In genomic region chr1:181190362-181191035, GRCh38 we compare ENCODE assay signal across 8 cellular contexts.
A peak's percentile ranks its signal among the peaks of the same experiment; 100 is the strongest.
DNase-seq lines count a peak whose midpoint lies in the region; TF ChIP-seq lines count a peak whose summit lies in the region.

No MANE protein-coding gene starts in this region.

- TF ChIP-seq CTCF in Caco-2 (IDR thresholded peaks at IDR 0.05; ENCODE audit: insufficient read depth in 1 of 2, low read depth in 1 of 2, low read length in 1 of 2, severe bottlenecking in 1 of 2, unreplicated experiment in 1 of 2) (no peak), H9 (conservative IDR thresholded peaks at IDR 0.05) (peak; percentile 35; the same call in 1 of the 3 replicates), brain (conservative IDR thresholded peaks at IDR 0.05) (peak in 1 of 2 experiments; percentile 8), mesothelial cell of epicardium (IDR thresholded peaks at IDR 0.05; ENCODE audit: unreplicated experiment) (no peak), GM13976 (IDR thresholded peaks at IDR 0.05; ENCODE audit: borderline replicate concordance, control extremely low read depth, extremely low read depth, insufficient read depth, missing control alignments) (no peak)

- no peaks in the 10 kb centered on the region for H3K4me1 ChIP-seq in Caco-2
- no peaks in the 10 kb centered on the region for H3K4me1 ChIP-seq in H9 (ENCODE audit: insufficient read depth, low read length)

- H4K5ac ChIP-seq in H9 (ENCODE audit: insufficient read length, low read depth, low read length) = no peak overlapping the region

- in situ Hi-C loops in GM13976 (cut with MboI; ENCODE audit: low sequenced_read_pairs, unreplicated experiment) = no loop called here

- no peak overlapping the region for H2AFZ ChIP-seq in H9 (ENCODE audit: low read length)

- H3K4me3 ChIP-seq in Caco-2 (ENCODE audit: low read depth, low read length) = no peak overlapping the region; the same call in 1 of the 2 replicates

- POLR2A ChIA-PET in Caco-2 (lab: Charles Lee) = interaction anchor here (0.7 kb wide), 1 partner anchor 234 kb away, joined by 11 read pairs; no protein-coding TSS in a partner anchor

- no peak overlapping the region for H2BK5ac ChIP-seq in H9 (ENCODE audit: insufficient read length, low read length)

- BruUV-seq in Caco-2 (replicated peaks; lab: Mats Ljungman, UMichigan) = no TSS peak

- no peak overlapping the region for H2BK12ac ChIP-seq in H9 (ENCODE audit: insufficient read length, low read depth, low read length)

- no peak overlapping the region for H3K14ac ChIP-seq in H9 (ENCODE audit: insufficient read depth, low read length)

- no peak overlapping the region for H3K56ac ChIP-seq in H9 (ENCODE audit: insufficient read length, low read depth, low read length)

- peaks cover 8% of the 10 kb centered on the region for H3K9me3 Mint-ChIP-seq in Caco-2 (ENCODE audit: unreplicated experiment)
- H3K9me3 Mint-ChIP-seq in H9 = peaks cover 6 to 14% of the 10 kb centered on the region in 2 experiments
- peaks cover 10 to 24% (median 14%) of the 10 kb centered on the region in 5 experiments for H3K9me3 Mint-ChIP-seq in brain
- H3K9me3 Mint-ChIP-seq in mesothelial cell of epicardium = peaks cover 3% of the 10 kb centered on the region
- H3K9me3 Mint-ChIP-seq in activated naive CD8-positive, alpha-beta T cell treated with anti-CD3 and anti-CD28 coated beads for 36 hours = no peaks in the 10 kb centered on the region

- H3K4me1 Mint-ChIP-seq in Caco-2 (ENCODE audit: low read depth, unreplicated experiment) = peaks cover 6% of the 10 kb centered on the region
- H3K4me1 Mint-ChIP-seq in H9 = peaks cover 11 to 12% of the 10 kb centered on the region in 2 experiments; a peak in 3 of 4 replicates
- H3K4me1 Mint-ChIP-seq in brain = peaks cover 18% of the 10 kb centered on the region
- H3K4me1 Mint-ChIP-seq in mesothelial cell of epicardium = no peaks in the 10 kb centered on the region
- H3K4me1 Mint-ChIP-seq in activated naive CD8-positive, alpha-beta T cell treated with anti-CD3 and anti-CD28 coated beads for 36 hours = peaks cover 2% of the 10 kb centered on the region

- peak overlapping the region; percentile 50 for H3K4me3 Mint-ChIP-seq in Caco-2 (ENCODE audit: unreplicated experiment)
- peak overlapping the region; percentile 52 to 76 for H3K4me3 Mint-ChIP-seq in H9
- H3K4me3 Mint-ChIP-seq in brain = peak overlapping the region; percentile 66 to 84 (median 75)
- peak overlapping the region; percentile 45 for H3K4me3 Mint-ChIP-seq in mesothelial cell of epicardium
- H3K4me3 Mint-ChIP-seq in activated naive CD8-positive, alpha-beta T cell treated with anti-CD3 and anti-CD28 coated beads for 36 hours = no peak overlapping the region

- H2BK20ac ChIP-seq in H9 (ENCODE audit: low read depth, low read length, poor library complexity, severe bottlenecking) = no peak overlapping the region

- H3K27me3 ChIP-seq in Caco-2 (replicated peaks; ENCODE audit: control insufficient read depth, insufficient read depth, low read length) (no peaks in the 10 kb centered on the region; the same call in 1 of the 2 replicates), H9 (ENCODE audit: insufficient read depth, low read length) (no peaks in the 10 kb centered on the region)

- no peak overlapping the region for H3K23ac ChIP-seq in H9 (ENCODE audit: insufficient read length, low read depth, low read length)

- H3T11ph ChIP-seq in H9 (ENCODE audit: low read length) = no peak overlapping the region

- no CpG with 5 or more reads among the region's 18 CpGs for WGBS in H9 (ENCODE audit: extremely low coverage, insufficient read length, low lambda C conversion rate)

- DNase-seq in Caco-2 = peak in 1 of 2 experiments; percentile 12
- no peak for DNase-seq in H9
- no peak for DNase-seq in mesothelial cell of epicardium (ENCODE audit: low spot score in 2 of 2, unreplicated experiment in 2 of 2)
- DNase-seq in middle frontal gyrus (ENCODE audit: extremely low spot score, low spot score) = no peak
- no peak for DNase-seq in stimulated activated CD4-positive, alpha-beta T cell treated with anti-CD3 and anti-CD28 coated beads, Interleukin-4, amount 100 ng/mL, for 1 hour
- no peak for DNase-seq in activated naive CD8-positive, alpha-beta T cell treated with anti-CD3 and anti-CD28 coated beads for 36 hours
- no peak for DNase-seq in GM13976 (ENCODE audit: low spot score)

- H3K79me2 ChIP-seq in H9 (ENCODE audit: insufficient read depth, low read length) = no peaks in the 10 kb centered on the region

- CTCF ChIA-PET in Caco-2 (lab: Charles Lee) = interaction anchor here (0.6 to 2.7 kb wide), 10 partner anchors 11 to 746 kb away, joined by 3 to 43 read pairs (median 4); partner anchors contain the start of gene CACNA1E

- no peaks in the 10 kb centered on the region for H3K36me3 ChIP-seq in Caco-2 (ENCODE audit: control insufficient read depth, insufficient read depth, low read length)

- no peak overlapping the region for H3K4ac ChIP-seq in H9 (ENCODE audit: low read depth, low read length)

- no peak overlapping the region for H4K91ac ChIP-seq in H9 (ENCODE audit: insufficient read length, low read depth, low read length)

- no peaks in the 10 kb centered on the region for H4K20me1 ChIP-seq in H9 (ENCODE audit: control insufficient read depth, insufficient read depth, insufficient read length)

- no peak overlapping the region for H2AK5ac ChIP-seq in H9 (ENCODE audit: insufficient read length, low read length)

- H3K4me2 ChIP-seq in H9 (ENCODE audit: insufficient read depth, insufficient read length, low read length) = peak overlapping the region; percentile 19

- peaks cover 23% of the 10 kb centered on the region for H3K27me3 Mint-ChIP-seq in Caco-2 (ENCODE audit: insufficient read depth, unreplicated experiment)
- H3K27me3 Mint-ChIP-seq in H9 (ENCODE audit: low read depth) = peaks cover 50% of the 10 kb centered on the region
- H3K27me3 Mint-ChIP-seq in brain = peaks cover 33% of the 10 kb centered on the region
- peaks cover 66% of the 10 kb centered on the region for H3K27me3 Mint-ChIP-seq in mesothelial cell of epicardium (ENCODE audit: low read depth)
- no peaks in the 10 kb centered on the region for H3K27me3 Mint-ChIP-seq in activated naive CD8-positive, alpha-beta T cell treated with anti-CD3 and anti-CD28 coated beads for 36 hours

- no peak overlapping the region for H3K27ac ChIP-seq in H9 (ENCODE audit: insufficient read length, low read depth, low read length)

- no peaks in the 10 kb centered on the region for H3K79me1 ChIP-seq in H9 (ENCODE audit: insufficient read depth, low read depth, low read length, poor library complexity, severe bottlenecking)

- no peak overlapping the region for H2BK15ac ChIP-seq in H9 (ENCODE audit: low read depth, low read length)

- H3K9ac ChIP-seq in H9 (ENCODE audit: extremely low read depth, insufficient read length, low read length) = no peak overlapping the region

- intact Hi-C loops in Caco-2 (cut with micrococcal nuclease; ENCODE audit: unreplicated experiment) = loop anchor here (1.0 to 10.0 kb wide), 2 partner anchors 164 to 235 kb away; no protein-coding TSS in a partner anchor

- no peak overlapping the region for H2BK120ac ChIP-seq in H9 (ENCODE audit: low read depth, low read length, poor library complexity, severe bottlenecking)

- H3K36me3 Mint-ChIP-seq in Caco-2 (ENCODE audit: insufficient read depth, unreplicated experiment) = no peaks in the 10 kb centered on the region
- H3K36me3 Mint-ChIP-seq in H9 (ENCODE audit: insufficient read depth in 1 of 3, low read depth in 3 of 3) = peaks cover 0 to 7% (median 2%) of the 10 kb centered on the region in 3 experiments; a peak in 2 of 7 replicates
- no peaks in the 10 kb centered on the region for H3K36me3 Mint-ChIP-seq in brain
- H3K36me3 Mint-ChIP-seq in mesothelial cell of epicardium = no peaks in the 10 kb centered on the region
- no peaks in the 10 kb centered on the region for H3K36me3 Mint-ChIP-seq in activated naive CD8-positive, alpha-beta T cell treated with anti-CD3 and anti-CD28 coated beads for 36 hours

- no peak overlapping the region for H3K18ac ChIP-seq in H9 (ENCODE audit: insufficient read length, low read depth, low read length)

- no peak overlapping the region for H3K27ac Mint-ChIP-seq in Caco-2 (ENCODE audit: unreplicated experiment)
- no peak overlapping the region; a peak in 2 of 7 replicates for H3K27ac Mint-ChIP-seq in H9
- H3K27ac Mint-ChIP-seq in brain = peak overlapping the region in 2 of 5 experiments; percentile 61 to 75
- H3K27ac Mint-ChIP-seq in mesothelial cell of epicardium = no peak overlapping the region
- H3K27ac Mint-ChIP-seq in activated naive CD8-positive, alpha-beta T cell treated with anti-CD3 and anti-CD28 coated beads for 36 hours = no peak overlapping the region

- H4K8ac ChIP-seq in H9 (replicated peaks; ENCODE audit: insufficient read length, low read depth, low read length) = no peak overlapping the region

- H3K9me3 ChIP-seq in Caco-2 (no peaks in the 10 kb centered on the region), H9 (ENCODE audit: control insufficient read depth, low read depth, low read length) (no peaks in the 10 kb centered on the region)

- no peaks in the 10 kb centered on the region for H3K23me2 ChIP-seq in H9 (ENCODE audit: insufficient read length, low read depth, low read length, poor library complexity, severe bottlenecking)
